Comparison of ENCODE assay signal across 8 cellular contexts in genomic region chr15:31328999-31329639, GRCh38. TPM values are rescaled to one million over a fixed set of nuclear protein-coding genes. Genes with fewer than 3 reads are reported as not detected.
DNase-seq lines count a peak whose midpoint lies in the region; ATAC-seq lines count a peak whose summit lies in the region.

No MANE protein-coding gene starts in this region.

- peaks cover 0 to 3% (median 0%) of the 10 kb centered on the region in 7 donors for H3K9me3 Mint-ChIP-seq in CD4-positive, CD25-positive, alpha-beta regulatory T cell

- H3K36me3 Mint-ChIP-seq in CD4-positive, CD25-positive, alpha-beta regulatory T cell: peaks cover 14% of the 10 kb centered on the region

- H3K27me3 Mint-ChIP-seq in CD4-positive, CD25-positive, alpha-beta regulatory T cell: peaks cover 6% of the 10 kb centered on the region

- H3K9me3 ChIP-seq in CD4-positive, CD25-positive, alpha-beta regulatory T cell (ENCODE audit: control insufficient read depth in 2 of 2, low read length in 2 of 2): no peaks in the 10 kb centered on the region
- H3K9me3 ChIP-seq in HUES64 (ENCODE audit: insufficient read depth, low read depth, low read length): no peaks in the 10 kb centered on the region
- no peaks in the 10 kb centered on the region for H3K9me3 ChIP-seq in adipocyte (ENCODE audit: control insufficient read depth, low read length)
- no peaks in the 10 kb centered on the region for H3K9me3 ChIP-seq in thymus (ENCODE audit: control insufficient read depth)

- H3K4me3 ChIP-seq in CD4-positive, CD25-positive, alpha-beta regulatory T cell (ENCODE audit: low read depth, low read length): peak overlapping the region; percentile 97
- H3K4me3 ChIP-seq in HUES64 (ENCODE audit: low read length): peak overlapping the region; percentile 78
- H3K4me3 ChIP-seq in adipocyte (ENCODE audit: low read length): peak overlapping the region; percentile 96
- peak overlapping the region; percentile 98 for H3K4me3 ChIP-seq in thymus (ENCODE audit: low read length)

- H3K27me3 ChIP-seq in CD4-positive, CD25-positive, alpha-beta regulatory T cell (ENCODE audit: control insufficient read depth, insufficient read depth, low read length): no peaks in the 10 kb centered on the region
- H3K27me3 ChIP-seq in HUES64 (ENCODE audit: insufficient read depth, low read length): peaks cover 19% of the 10 kb centered on the region
- H3K27me3 ChIP-seq in adipocyte (replicated peaks; ENCODE audit: control insufficient read depth, insufficient read depth, low read length): no peaks in the 10 kb centered on the region
- H3K27me3 ChIP-seq in thymus (ENCODE audit: control insufficient read depth, insufficient read depth): no peaks in the 10 kb centered on the region

- no peak for ATAC-seq in CD4-positive, CD25-positive, alpha-beta regulatory T cell (ENCODE audit: low read depth in 2 of 2)
- ATAC-seq in left lobe of liver (no peak), GM18517 (IDR thresholded peaks at IDR 0.05; ENCODE audit: unreplicated experiment) (no peak)

- H3K4me1 ChIP-seq in CD4-positive, CD25-positive, alpha-beta regulatory T cell (ENCODE audit: control insufficient read depth, insufficient read depth, low read length, poor library complexity, severe bottlenecking): peaks cover 66% of the 10 kb centered on the region
- H3K4me1 ChIP-seq in HUES64 (ENCODE audit: insufficient read depth, low read length) (peaks cover 28% of the 10 kb centered on the region), adipocyte (ENCODE audit: control insufficient read depth, insufficient read depth, low read length) (peaks cover 52% of the 10 kb centered on the region), thymus (ENCODE audit: control insufficient read depth, insufficient read depth, low read length) (peaks cover 54% of the 10 kb centered on the region)

- H3K36me3 ChIP-seq in CD4-positive, CD25-positive, alpha-beta regulatory T cell (ENCODE audit: control insufficient read depth, insufficient read depth, low read length): peaks cover 8% of the 10 kb centered on the region
- H3K36me3 ChIP-seq in HUES64 (ENCODE audit: insufficient read depth, low read length) (no peaks in the 10 kb centered on the region), adipocyte (ENCODE audit: control insufficient read depth, insufficient read depth, low read length, severe bottlenecking) (no peaks in the 10 kb centered on the region), thymus (ENCODE audit: control insufficient read depth, insufficient read depth) (peaks cover 35% of the 10 kb centered on the region)

- H3K27ac Mint-ChIP-seq in CD4-positive, CD25-positive, alpha-beta regulatory T cell: peak overlapping the region; percentile 93 to 97 (median 95)

- H3K27ac ChIP-seq in CD4-positive, CD25-positive, alpha-beta regulatory T cell (ENCODE audit: insufficient read depth, low read length, poor library complexity, severe bottlenecking): peak overlapping the region; percentile 99
- no peak overlapping the region for H3K27ac ChIP-seq in HUES64 (ENCODE audit: low read depth, low read length)
- H3K27ac ChIP-seq in thymus (ENCODE audit: low read depth): peak overlapping the region; percentile 100

- 2% methylated on average over 29 of the region's 29 CpGs for WGBS in HUES64
- 17% methylated on average over 29 of the region's 29 CpGs for WGBS in thymus

- DNase-seq in CD4-positive, CD25-positive, alpha-beta regulatory T cell: peak in 2 of 3 donors; percentile 46 to 48
- no peak for DNase-seq in adipocyte (ENCODE audit: low read depth)
- DNase-seq in left lobe of liver (ENCODE audit: low spot score): peak; percentile 67
- DNase-seq in T-helper 9 cell: no peak
- no peak for DNase-seq in superior temporal gyrus (ENCODE audit: extremely low spot score)

- peak overlapping the region; percentile 94 to 100 (median 98) for H3K4me3 Mint-ChIP-seq in CD4-positive, CD25-positive, alpha-beta regulatory T cell

- H3K9ac ChIP-seq in HUES64 (ENCODE audit: low read depth, low read length) (peak overlapping the region; percentile 66; the same call in 1 of the 2 replicates), adipocyte (ENCODE audit: low read length) (peak overlapping the region; percentile 90)

- peaks cover 22 to 67% (median 49%) of the 10 kb centered on the region in 4 donors for H3K4me1 Mint-ChIP-seq in CD4-positive, CD25-positive, alpha-beta regulatory T cell

RNA-seq across cellular contexts. Expression of gene KLF13, which starts 2.5 kb away (rescaled TPM):
- total RNA-seq in CD4-positive, CD25-positive, alpha-beta regulatory T cell: 227 TPM
- polyA plus RNA-seq in CD4-positive, CD25-positive, alpha-beta regulatory T cell: 10 to 100 TPM; 36.3 to 52.1 (median 47.7) TPM
- 27.7 TPM for polyA plus RNA-seq in HUES64 (2013, experiment 1 of 2)
- 33.5 TPM for polyA plus RNA-seq in HUES64 (2013, experiment 2 of 2)
- 91.9 TPM for total RNA-seq in left lobe of liver
- 107 TPM for polyA plus RNA-seq in thymus

Comparison
In these comparisons a context has a peak if more than half of its experiments do, and no peak if none do; other contexts are left out.
1. DNase-seq: peak in CD4-positive, CD25-positive, alpha-beta regulatory T cell (2 of 3) and left lobe of liver (single experiment); none in adipocyte (single experiment), T-helper 9 cell (single experiment) and superior temporal gyrus (single experiment).
2. Peak in every context shown above with its lines, with median percentiles within 50 percentile points of each other: H3K4me3 ChIP-seq.